Comparison of ENCODE assay signal across 8 cellular contexts in the genomic region with DNA sequence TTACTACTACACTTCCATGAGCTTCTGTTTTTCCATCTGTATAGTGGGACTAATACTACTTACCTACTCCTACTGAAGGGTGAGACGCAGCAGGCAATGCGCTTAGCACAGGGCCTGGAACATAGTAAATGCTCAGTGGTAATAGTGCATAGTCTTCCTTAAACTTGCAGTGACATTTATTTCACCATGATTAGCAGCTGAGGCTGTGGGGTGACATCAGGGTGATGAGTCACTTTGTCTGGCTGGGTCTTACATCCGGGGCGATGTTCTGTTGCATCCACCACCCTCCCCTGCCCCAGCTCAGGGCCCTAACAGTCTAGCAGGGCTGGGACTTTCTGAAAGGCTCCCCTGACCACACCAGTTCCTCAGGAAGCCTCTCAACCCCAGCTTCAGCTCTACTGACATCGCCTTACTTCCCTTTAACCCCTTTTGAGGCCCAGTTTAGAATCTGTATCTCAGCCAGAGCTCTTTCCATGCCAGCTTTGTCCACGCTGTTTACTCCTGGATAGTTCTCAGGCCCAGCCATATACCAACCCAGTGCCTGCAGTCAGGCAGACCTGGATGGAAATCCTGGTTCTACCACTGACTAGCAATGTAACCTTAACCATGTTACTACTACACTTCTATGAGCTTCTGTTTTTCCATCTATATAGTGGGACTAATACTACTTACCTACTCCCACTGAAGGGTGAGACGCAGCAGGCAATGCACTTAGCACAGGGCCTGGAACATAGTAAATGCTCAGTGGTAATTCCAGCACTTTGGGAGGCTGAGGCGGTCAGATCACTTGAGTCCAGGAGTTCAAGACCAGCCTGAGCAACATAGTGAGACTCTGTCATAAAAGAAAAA.
DNase-seq lines count a peak whose midpoint lies in the region; ATAC-seq and TF ChIP-seq lines count a peak whose summit lies in the region.

No MANE protein-coding gene starts in this region.

- ATAC-seq in GM18861 (IDR thresholded peaks at IDR 0.05; ENCODE audit: unreplicated experiment) (peak; percentile 79), HG03025 (IDR thresholded peaks at IDR 0.05; ENCODE audit: low FRiP score, unreplicated experiment) (peak; percentile 92)

- no peaks in the 10 kb centered on the region for H3K36me3 ChIP-seq in left ventricle myocardium inferior

- H3K27ac ChIP-seq in left ventricle myocardium inferior (replicated peaks), result peak overlapping the region; percentile 82

- peak; percentile 48 for DNase-seq in RKO (ENCODE audit: low spot score)
- DNase-seq in activated effector memory CD4-positive, alpha-beta T cell treated with Interleukin-2 at 50 U/mL for 16 hours, result peak; percentile 84
- peak; percentile 67 for DNase-seq in left ventricle myocardium inferior
- DNase-seq in stimulated activated CD4-positive, alpha-beta T cell treated with anti-CD3 and anti-CD28 coated beads, Interleukin-4, amount 100 ng/mL, for 1 hour, result peak; percentile 70
- DNase-seq in NCI-H1930 (lab: John Stamatoyannopoulos, UW), result no peak
- DNase-seq in NCI-H748 (lab: John Stamatoyannopoulos, UW; ENCODE audit: unreplicated experiment), result no peak

- no peaks in the 10 kb centered on the region for H3K27me3 ChIP-seq in left ventricle myocardium inferior (ENCODE audit: low read depth)

- no peaks in the 10 kb centered on the region for H3K9me3 ChIP-seq in left ventricle myocardium inferior (replicated peaks)

- H3K4me1 ChIP-seq in left ventricle myocardium inferior, result peaks cover 44% of the 10 kb centered on the region

- no peak overlapping the region for H3K4me3 ChIP-seq in left ventricle myocardium inferior

- intact Hi-C loops in left ventricle myocardium inferior (cut with micrococcal nuclease), result no loop called here

- no peak for TF ChIP-seq CTCF in left ventricle myocardium inferior (IDR thresholded peaks at IDR 0.05; ENCODE audit: borderline replicate concordance)

Comparison
In these comparisons a context has a peak if more than half of its experiments do, and no peak if none do; other contexts are left out.
1. DNase-seq: peak in RKO (single experiment), activated effector memory CD4-positive, alpha-beta T cell treated with Interleukin-2 at 50 U/mL for 16 hours (single experiment), left ventricle myocardium inferior (single experiment) and stimulated activated CD4-positive, alpha-beta T cell treated with anti-CD3 and anti-CD28 coated beads, Interleukin-4, amount 100 ng/mL, for 1 hour (single experiment); none in NCI-H1930 (0 of 2) and NCI-H748 (single experiment).